Comparison of ENCODE assay signal across 24 cellular contexts in the genomic region with DNA sequence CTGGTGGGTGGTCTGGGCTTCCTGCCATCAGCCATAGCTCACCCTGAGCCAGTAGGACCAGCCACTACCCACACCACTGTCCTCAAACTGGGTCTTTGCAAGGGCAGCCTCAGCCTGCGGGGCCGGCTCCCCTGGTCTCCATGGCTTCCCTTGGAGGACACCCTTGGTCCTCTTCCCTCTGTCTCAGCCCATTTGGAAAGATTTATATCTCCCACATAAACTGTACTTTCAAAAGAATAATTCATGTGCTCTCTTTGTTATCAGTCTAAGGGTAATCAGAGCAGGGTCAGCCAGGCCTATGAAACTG. TPM values are rescaled to one million over a fixed set of nuclear protein-coding genes. Genes with fewer than 3 reads are reported as not detected.
DNase-seq lines count a peak whose midpoint lies in the region; ATAC-seq, FAIRE-seq and TF ChIP-seq lines count a peak whose summit lies in the region.
"Had no signal": no experiment of that assay in that cellular context is flagged by ENCODE, and none has a peak within 500 bp of the region (broad histone marks: within the 10 kb centered on the region; RNA-seq: fewer than 3 reads in every experiment).

No MANE protein-coding gene starts in this region.

- POLR2A ChIA-PET in H1 (lab: Charles Lee; ENCODE audit: partially characterized antibody), result interaction anchor here (1.6 kb wide), 1 partner anchor 14 kb away, joined by 5 read pairs; no protein-coding TSS in a partner anchor

- H3K27ac ChIP-seq in heart right ventricle (no peak overlapping the region), H1 (ENCODE audit: low read depth, low read length) (no peak overlapping the region)
- H3K27ac ChIP-seq: 22Rv1; BLaER1 treated with 17β-estradiol and CSF1 and Interleukin-3, amounts not matched to agents 10 nM and 100 nM; KMS-11; SK-N-MC had no signal

- H3K4me1 ChIP-seq in heart right ventricle (peaks cover 10 to 56% (median 32%) of the 10 kb centered on the region in 9 donors), H1 (replicated peaks in 1 of 4; ENCODE audit: control insufficient read depth in 3 of 4, insufficient read depth in 4 of 4, low read length in 3 of 4) (peaks cover 13 to 31% (median 24%) of the 10 kb centered on the region in 4 experiments)

- no peak for TF ChIP-seq POLR2A in H1 (IDR thresholded peaks at IDR 0.05; ENCODE audit: control extremely low read depth in 1 of 2, low read depth in 2 of 2, low read length in 2 of 2)

- CTCF ChIA-PET in H1 (lab: Charles Lee; ENCODE audit: partially characterized antibody), result interaction anchor here (0.7 to 14.9 kb wide), 10 partner anchors 7 to 61 kb away, joined by 3 to 205 read pairs (median 4); no protein-coding TSS in a partner anchor

- H3K9me3 ChIP-seq in heart right ventricle, result no peaks in the 10 kb centered on the region
- H3K9me3 ChIP-seq in H1 (ENCODE audit: insufficient read depth in 2 of 2, low read depth in 1 of 2, low read length in 1 of 2), result no peaks in the 10 kb centered on the region
- H3K9me3 ChIP-seq: BLaER1 treated with 17β-estradiol and CSF1 and Interleukin-3, amounts not matched to agents 10 nM and 100 nM had no signal

- H2BK120ac ChIP-seq in H1 (replicated peaks; ENCODE audit: low read depth, low read length), result no peak overlapping the region

- H2AFZ ChIP-seq in H1 (ENCODE audit: low read length), result no peak overlapping the region

- no peak overlapping the region for H3K4me3 Mint-ChIP-seq in mesothelial cell of epicardium
- no peak overlapping the region for H3K4me3 Mint-ChIP-seq in type B pancreatic cell
- no peak overlapping the region for H3K4me3 Mint-ChIP-seq in progenitor cell of endocrine pancreas (ENCODE audit: low read depth)
- H3K4me3 Mint-ChIP-seq: CD8-positive, alpha-beta memory T cell had no signal

- no peak overlapping the region for H3K4ac ChIP-seq in H1 (replicated peaks; ENCODE audit: insufficient read length, low read depth, low read length)

- DNase-seq in Right ventricle myocardium inferior (ENCODE audit: missing footprints), result peak; percentile 25
- no peak for DNase-seq in heart right ventricle
- DNase-seq in H1 (ENCODE audit: low read depth in 1 of 2, low spot score in 2 of 2), result no peak
- no peak for DNase-seq in mesothelial cell of epicardium (ENCODE audit: low spot score in 2 of 2, unreplicated experiment in 2 of 2)
- no peak for DNase-seq in type B pancreatic cell (ENCODE audit: extremely low spot score, unreplicated experiment)
- no peak for DNase-seq in progenitor cell of endocrine pancreas (ENCODE audit: low spot score, unreplicated experiment)
- no peak for DNase-seq in RKO (ENCODE audit: low spot score)
- DNase-seq: Calu3; CD8-positive, alpha-beta memory T cell; GOT3; IMR-90; NCI-H1092 treated with DMSO at 0.1 percent for 48 hours; NCI-H2029 treated with DMSO at 0.1 percent for 48 hours; NCI-H2171; NCI-H345; NCI-H774; NK-92 treated with Interleukin-12 subunit alpha and Interleukin-12 subunit beta, amount 100 ng/mL, for 24 hours had no signal

- no peak for ATAC-seq in Right ventricle myocardium inferior
- ATAC-seq in heart right ventricle, result no peak
- ATAC-seq in GM18873 (IDR thresholded peaks at IDR 0.05; ENCODE audit: low FRiP score, unreplicated experiment), result no peak
- ATAC-seq: Panc1 had no signal

- 90 to 100% methylated on average over 2 of the region's 2 CpGs for WGBS in heart right ventricle, 2 donors
- 96% methylated on average over 2 of the region's 2 CpGs; no CpG with 5 or more reads in 1 of the 2 experiments for WGBS in H1 (ENCODE audit: extremely low coverage in 1 of 2, insufficient coverage in 1 of 2, insufficient read length in 1 of 2, insufficient replicate concordance in 2 of 2, low coverage in 1 of 2, low lambda C conversion rate in 2 of 2, missing lambda C conversion rate in 1 of 2), 2 experiments

- peak overlapping the region; percentile 94 for H3K27ac Mint-ChIP-seq in mesothelial cell of epicardium
- H3K27ac Mint-ChIP-seq in type B pancreatic cell, result peak overlapping the region; percentile 6
- H3K27ac Mint-ChIP-seq in progenitor cell of endocrine pancreas, result no peak overlapping the region
- H3K27ac Mint-ChIP-seq: CD8-positive, alpha-beta memory T cell had no signal

- peaks cover 65% of the 10 kb centered on the region for H3K4me1 Mint-ChIP-seq in mesothelial cell of epicardium
- H3K4me1 Mint-ChIP-seq in type B pancreatic cell (ENCODE audit: unreplicated experiment), result peaks cover 32% of the 10 kb centered on the region
- H3K4me1 Mint-ChIP-seq in progenitor cell of endocrine pancreas (ENCODE audit: low read depth), result peaks cover 14% of the 10 kb centered on the region

- no peak overlapping the region for H2AK5ac ChIP-seq in H1 (ENCODE audit: low read depth, low read length)

- intact Hi-C loops in Right ventricle myocardium inferior (cut with DNase I) (no loop called here), heart right ventricle (cut with DNase I) (no loop called here)

- H3K27me3 Mint-ChIP-seq in mesothelial cell of epicardium (ENCODE audit: low read depth), result no peaks in the 10 kb centered on the region
- no peaks in the 10 kb centered on the region for H3K27me3 Mint-ChIP-seq in type B pancreatic cell
- H3K27me3 Mint-ChIP-seq in progenitor cell of endocrine pancreas, result peaks cover 15% of the 10 kb centered on the region

- no peak for TF ChIP-seq CTCF in heart right ventricle (IDR thresholded peaks at IDR 0.05)
- TF ChIP-seq CTCF in H1 (IDR thresholded peaks at IDR 0.05; ENCODE audit: control extremely low read depth in 1 of 3, insufficient read depth in 1 of 3, low read depth in 1 of 3, low read length in 3 of 3), result no peak
- no peak for TF ChIP-seq CTCF in mesothelial cell of epicardium (IDR thresholded peaks at IDR 0.05; ENCODE audit: unreplicated experiment)
- no peak for TF ChIP-seq CTCF in type B pancreatic cell (conservative IDR thresholded peaks at IDR 0.05)
- no peak for TF ChIP-seq CTCF in progenitor cell of endocrine pancreas (IDR thresholded peaks at IDR 0.05; ENCODE audit: unreplicated experiment)

- H2BK15ac ChIP-seq in H1 (ENCODE audit: low read length), result no peak overlapping the region

- H2BK20ac ChIP-seq in H1 (ENCODE audit: low read length), result no peak overlapping the region

- H3K36me3 ChIP-seq in heart right ventricle, result no peaks in the 10 kb centered on the region
- no peaks in the 10 kb centered on the region for H3K36me3 ChIP-seq in H1 (ENCODE audit: control insufficient read depth in 2 of 4, insufficient read depth in 4 of 4, low read length in 3 of 4)
- H3K36me3 ChIP-seq: BLaER1 treated with 17β-estradiol and CSF1 and Interleukin-3, amounts not matched to agents 10 nM and 100 nM had no signal

- H4K8ac ChIP-seq in H1 (ENCODE audit: extremely low read depth, insufficient read depth, low read length), result no peak overlapping the region; the same call in 1 of the 2 replicates

- no peak overlapping the region for H4K91ac ChIP-seq in H1 (replicated peaks; ENCODE audit: insufficient read length, low read length)

- no peak overlapping the region for H3K9ac ChIP-seq in H1 (replicated peaks in 1 of 4; ENCODE audit: extremely low read depth in 1 of 4, low read depth in 3 of 4, low read length in 3 of 4)
- H3K9ac ChIP-seq: BLaER1 treated with 17β-estradiol and CSF1 and Interleukin-3, amounts not matched to agents 10 nM and 100 nM; KMS-11 had no signal

- H3K23ac ChIP-seq in H1 (ENCODE audit: insufficient read length), result no peak overlapping the region

- TF ChIP-seq EP300 in H1 (IDR thresholded peaks at IDR 0.05; ENCODE audit: borderline replicate concordance in 1 of 2, low read depth in 2 of 2, low read length in 2 of 2), result no peak

- H3K27me3 ChIP-seq in heart right ventricle, result peaks cover 0 to 9% (median 0%) of the 10 kb centered on the region in 7 donors
- peaks cover 0 to 2% (median 0%) of the 10 kb centered on the region in 4 experiments; a peak in 2 of 7 replicates for H3K27me3 ChIP-seq in H1 (replicated peaks in 1 of 4; ENCODE audit: control insufficient read depth in 3 of 4, extremely low read depth in 1 of 4, insufficient read depth in 3 of 4, low read length in 3 of 4)
- H3K27me3 ChIP-seq: BLaER1 treated with 17β-estradiol and CSF1 and Interleukin-3, amounts not matched to agents 10 nM and 100 nM had no signal

- no peaks in the 10 kb centered on the region for H3K79me2 ChIP-seq in H1 (ENCODE audit: control insufficient read depth in 1 of 2, insufficient read depth in 2 of 2, low read length in 2 of 2)

- H3K36me3 Mint-ChIP-seq in mesothelial cell of epicardium, result no peaks in the 10 kb centered on the region
- no peaks in the 10 kb centered on the region for H3K36me3 Mint-ChIP-seq in type B pancreatic cell
- H3K36me3 Mint-ChIP-seq in progenitor cell of endocrine pancreas (ENCODE audit: insufficient read depth), result no peaks in the 10 kb centered on the region
- H3K36me3 Mint-ChIP-seq: CD8-positive, alpha-beta memory T cell had no signal

- H3K18ac ChIP-seq in H1 (ENCODE audit: extremely low read depth, low read length), result no peak overlapping the region; the same call in 1 of the 2 replicates

- no peak overlapping the region for H3K56ac ChIP-seq in H1 (replicated peaks; ENCODE audit: insufficient read length, low read depth, low read length)

- no peak for FAIRE-seq in H1 (lab: Jason Lieb, UNC)
- FAIRE-seq: GM18507 had no signal

- H3K23me2 ChIP-seq in H1 (ENCODE audit: low read depth, low read length), result peaks cover 7% of the 10 kb centered on the region; the same call in 1 of the 2 replicates

- peaks cover 0 to 1% of the 10 kb centered on the region in 2 experiments for H4K20me1 ChIP-seq in H1 (replicated peaks in 1 of 2; ENCODE audit: control insufficient read depth in 1 of 2, insufficient read depth in 2 of 2, low read length in 2 of 2)
- H4K20me1 ChIP-seq: BLaER1 treated with 17β-estradiol and CSF1 and Interleukin-3, amounts not matched to agents 10 nM and 100 nM had no signal

- no peak overlapping the region for H3K14ac ChIP-seq in H1 (ENCODE audit: insufficient read length)

- H3K79me1 ChIP-seq in H1 (ENCODE audit: low read depth, low read length), result no peaks in the 10 kb centered on the region

- H2BK12ac ChIP-seq in H1 (ENCODE audit: low read depth, low read length), result 0 out of 2 replicates have a peak overlapping the region, but pooled peaks have one; percentile 3

- H2BK5ac ChIP-seq in H1 (ENCODE audit: low read depth, low read length), result no peak overlapping the region

- TF ChIP-seq RAD21 in H1 (IDR thresholded peaks at IDR 0.05 in 1 of 2, conservative IDR thresholded peaks at IDR 0.05 in 1 of 2; ENCODE audit: low read depth in 2 of 2, low read length in 2 of 2), result no peak

- no peak overlapping the region for H3K4me2 ChIP-seq in H1 (ENCODE audit: insufficient read depth in 1 of 2, low read depth in 2 of 2, low read length in 2 of 2)
- H3K4me2 ChIP-seq: KMS-11 had no signal

- H3K4me3 ChIP-seq in heart right ventricle (no peak overlapping the region), H1 (ENCODE audit: extremely low read depth in 1 of 4, insufficient read depth in 2 of 4, low read depth in 3 of 4, low read length in 4 of 4) (no peak overlapping the region)
- H3K4me3 ChIP-seq: BLaER1 treated with 17β-estradiol and CSF1 and Interleukin-3, amounts not matched to agents 10 nM and 100 nM; SK-N-MC had no signal

- no peak overlapping the region for H4K5ac ChIP-seq in H1 (ENCODE audit: insufficient read length, low read depth, low read length)

- H3K9me3 Mint-ChIP-seq in mesothelial cell of epicardium (no peaks in the 10 kb centered on the region), type B pancreatic cell (peaks cover 5% of the 10 kb centered on the region), progenitor cell of endocrine pancreas (ENCODE audit: low read depth) (no peaks in the 10 kb centered on the region)

RNA-seq across cellular contexts. Expression of a gene that starts 4.1 kb away (rescaled TPM):
- not detected for total RNA-seq in Right ventricle myocardium inferior
- total RNA-seq in heart right ventricle, result 1 to 10 TPM in 3 of 10 donors, under 1 TPM in 3, not detected in 4; 0.30 to 8.5 (median 0.96) TPM
- polyA plus RNA-seq in heart right ventricle, result 1 to 10 TPM in 1 of 2 donors, not detected in 1; 2.0 TPM
- 0.39 TPM in 1 of 2 replicates, not detected in the other for total RNA-seq in H1 (2021; fragmentation: NEBNext Ultra II Directional; extraction: Animal tissue kit (Norgen Biotek cat#: 25700))
- polyA plus RNA-seq in H1 (2011; rRNA removed), result 0.32 and 0.39 TPM in 2 replicates
- polyA plus RNA-seq in H1 (2011; cell fraction: cytosol; rRNA removed), result 0.26 TPM
- polyA plus RNA-seq in H1 (2011; cell fraction: nucleus; rRNA removed), result 0.58 TPM
- not detected in 4 replicates for polyA plus RNA-seq in H1 (2012, experiment 1 of 2)
- 1.3 TPM for polyA plus RNA-seq in H1 (2012, experiment 2 of 2)
- polyA plus RNA-seq in H1 (2013, experiment 1 of 2), result 0.16 TPM
- 0.17 TPM for polyA plus RNA-seq in H1 (2013, experiment 2 of 2)
- not detected in 2 replicates for polyA minus RNA-seq in H1 (2011; rRNA and poly(A)+ RNA removed)
- polyA minus RNA-seq in H1 (2011; cell fraction: cytosol; rRNA and poly(A)+ RNA removed), result not detected
- 0.50 TPM for polyA minus RNA-seq in H1 (2011; cell fraction: nucleus; rRNA and poly(A)+ RNA removed)
- total RNA-seq in mesothelial cell of epicardium, result 2.7 to 4.1 TPM (median 3.5 TPM) in 3 replicates
- total RNA-seq in type B pancreatic cell (ENCODE audit: low replicate concordance), result 0.24 and 1.0 TPM in 2 replicates
- not detected in 2 replicates for total RNA-seq in progenitor cell of endocrine pancreas
- total RNA-seq: CD8-positive, alpha-beta memory T cell; IMR-90 had no signal
- polyA plus RNA-seq: CD8-positive, alpha-beta memory T cell had no signal
